ENCODE assay signal across 8 cellular contexts in the genomic region with DNA sequence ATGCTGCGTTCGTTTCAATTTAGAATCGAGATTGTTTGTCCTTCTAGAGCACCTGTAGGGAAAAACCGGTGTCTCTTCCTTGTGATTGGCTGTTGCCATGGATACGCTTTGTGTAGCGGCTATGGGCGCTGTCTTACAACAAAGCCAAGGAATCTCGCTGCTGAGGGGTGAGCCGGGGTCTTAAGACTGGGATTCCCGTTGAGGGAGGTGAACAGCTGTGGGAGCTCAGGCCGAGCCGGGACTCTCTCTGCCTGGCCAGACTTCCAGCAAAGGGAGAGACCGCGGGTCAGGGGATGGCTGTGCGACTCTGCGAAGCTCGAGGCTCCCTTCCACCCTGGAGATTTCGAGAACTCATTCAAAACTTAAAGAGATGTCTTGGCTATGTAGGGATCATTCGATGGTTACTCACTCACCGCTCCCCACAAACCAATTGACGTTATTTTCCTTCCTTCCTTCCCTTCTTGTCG. TPM values are rescaled to one million over a fixed set of nuclear protein-coding genes. Genes with fewer than 3 reads are reported as not detected.
DNase-seq lines count a peak whose midpoint lies in the region; ATAC-seq and TF ChIP-seq lines count a peak whose summit lies in the region.

A gene with protein sequence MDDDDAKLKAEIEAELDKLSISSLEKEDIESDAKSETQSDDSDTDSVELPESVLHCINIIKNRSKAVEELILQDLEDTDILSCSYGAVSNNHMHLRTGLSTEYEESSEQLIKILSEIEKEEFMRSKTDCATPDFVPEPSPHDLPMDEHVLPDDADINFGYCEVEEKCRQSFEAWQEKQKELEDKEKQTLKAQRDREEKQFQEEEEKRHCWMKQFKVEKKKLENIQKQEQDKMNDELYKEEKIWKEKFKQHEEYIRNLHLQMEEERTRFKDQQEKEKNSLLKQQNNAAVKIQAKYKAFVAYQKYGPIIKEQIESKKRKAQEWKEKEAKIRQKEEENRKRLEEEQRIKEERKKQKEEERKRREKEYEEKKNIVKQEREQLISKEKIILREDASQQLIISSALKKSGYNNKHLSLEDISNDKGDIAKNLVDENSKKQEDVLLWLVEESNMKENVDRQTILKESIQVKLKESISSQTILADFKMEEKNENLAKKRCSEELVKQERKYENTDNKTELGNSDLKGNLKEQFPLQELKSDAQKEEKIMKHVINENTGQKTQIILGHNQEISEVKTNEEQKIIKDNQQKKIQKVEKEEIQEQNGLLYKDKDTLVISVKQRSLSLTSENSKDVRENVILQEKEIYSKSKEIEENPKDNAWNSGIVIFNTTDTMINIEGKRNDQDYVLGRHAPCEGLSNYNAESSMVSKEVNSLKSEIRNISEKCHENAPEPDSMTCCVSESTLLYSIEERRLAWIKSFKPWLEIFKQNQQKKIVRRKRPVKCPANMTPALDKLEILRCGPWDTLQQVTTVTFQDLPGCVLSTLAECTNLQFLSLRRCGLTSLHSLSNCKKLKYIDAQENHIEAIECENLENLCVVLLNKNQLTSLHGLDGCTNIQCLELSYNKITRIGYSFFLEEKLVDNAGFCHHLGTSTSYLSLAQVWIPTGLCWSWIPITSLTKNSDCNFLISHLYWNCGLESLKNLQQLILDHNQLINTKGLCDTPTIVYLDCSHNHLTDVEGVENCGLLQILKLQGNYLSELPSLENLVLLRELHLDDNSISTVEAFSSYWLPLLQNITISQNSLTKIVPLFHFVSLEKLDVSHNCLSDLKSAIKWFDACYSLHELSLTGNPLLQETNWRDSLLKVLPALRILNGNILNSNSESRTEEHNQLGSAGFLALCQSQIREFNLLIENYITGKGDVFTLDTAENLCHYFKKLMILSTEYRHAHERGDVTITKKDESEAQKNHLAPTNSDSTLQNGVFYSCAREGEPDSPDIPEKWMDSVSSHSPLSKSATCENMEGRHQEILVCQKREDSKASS (N-terminal part only) (plus strand): TSS at position 111 of the 467 bp plus-strand sequence. CDS start 1,826 bp downstream, outside the sequence.
A gene (minus strand): TSS at position 37 of the 467 bp plus-strand sequence. CDS start 6,331 bp downstream, outside the sequence.

- H3K27me3 Mint-ChIP-seq in Caco-2 (ENCODE audit: insufficient read depth, unreplicated experiment): peaks cover 3% of the 10 kb centered on the region
- peaks cover 12% of the 10 kb centered on the region for H3K27me3 Mint-ChIP-seq in activated naive CD8-positive, alpha-beta T cell treated with anti-CD3 and anti-CD28 coated beads for 36 hours

- H3K9me3 ChIP-seq in Caco-2: no peaks in the 10 kb centered on the region

- DNase-seq in Caco-2 (peak; percentile 71 to 75), NCI-H748 treated with DMSO at 0.1 percent for 48 hours (lab: John Stamatoyannopoulos, UW) (peak; percentile 93), Right ventricle myocardium inferior (ENCODE audit: missing footprints) (peak; percentile 56), occipital lobe (lab: John Stamatoyannopoulos, UW) (peak; percentile 72)
- DNase-seq in activated naive CD8-positive, alpha-beta T cell treated with anti-CD3 and anti-CD28 coated beads for 36 hours: peak; percentile 28
- DNase-seq in activated effector memory CD4-positive, alpha-beta T cell treated with anti-CD3 and anti-CD28 coated beads, Interleukin-2, amount 50 U/mL, for 16 hours: no peak

- ATAC-seq in GM19463 (IDR thresholded peaks at IDR 0.05; ENCODE audit: unreplicated experiment): peak; percentile 95
- ATAC-seq in HG03469 (IDR thresholded peaks at IDR 0.05; ENCODE audit: unreplicated experiment): peak; percentile 99
- ATAC-seq in Right ventricle myocardium inferior: peak; percentile 83

- no peak for TF ChIP-seq CTCF in Caco-2 (IDR thresholded peaks at IDR 0.05; ENCODE audit: insufficient read depth in 1 of 2, low read depth in 1 of 2, low read length in 1 of 2, severe bottlenecking in 1 of 2, unreplicated experiment in 1 of 2)

- H3K4me3 ChIP-seq in Caco-2 (ENCODE audit: low read depth, low read length): peak within 1 kb of the TSS; percentile 36

- POLR2A ChIA-PET in Caco-2 (lab: Charles Lee): no interaction called here

- H3K27ac Mint-ChIP-seq in Caco-2 (ENCODE audit: unreplicated experiment): peak within 1 kb of the TSS; percentile 71
- H3K27ac Mint-ChIP-seq in activated naive CD8-positive, alpha-beta T cell treated with anti-CD3 and anti-CD28 coated beads for 36 hours: no peak within 1 kb of the TSS

- peak within 1 kb of the TSS; percentile 77 for H3K4me3 Mint-ChIP-seq in Caco-2 (ENCODE audit: unreplicated experiment)
- peak within 1 kb of the TSS; percentile 80 for H3K4me3 Mint-ChIP-seq in activated naive CD8-positive, alpha-beta T cell treated with anti-CD3 and anti-CD28 coated beads for 36 hours

- no peaks in the 10 kb centered on the region for H3K27me3 ChIP-seq in Caco-2 (replicated peaks; ENCODE audit: control insufficient read depth, insufficient read depth, low read length)

- BruUV-seq in Caco-2 (replicated peaks; lab: Mats Ljungman, UMichigan): no TSS peak

- intact Hi-C loops in Caco-2 (cut with micrococcal nuclease; ENCODE audit: unreplicated experiment): no loop called here
- intact Hi-C loops in Right ventricle myocardium inferior (cut with DNase I): no loop called here

- no peaks in the 10 kb centered on the region for H3K36me3 Mint-ChIP-seq in Caco-2 (ENCODE audit: insufficient read depth, unreplicated experiment)
- H3K36me3 Mint-ChIP-seq in activated naive CD8-positive, alpha-beta T cell treated with anti-CD3 and anti-CD28 coated beads for 36 hours: no peaks in the 10 kb centered on the region

- CTCF ChIA-PET in Caco-2 (lab: Charles Lee): no interaction called here

- H3K4me1 Mint-ChIP-seq in Caco-2 (ENCODE audit: low read depth, unreplicated experiment): no peaks in the 10 kb centered on the region
- peaks cover 4% of the 10 kb centered on the region for H3K4me1 Mint-ChIP-seq in activated naive CD8-positive, alpha-beta T cell treated with anti-CD3 and anti-CD28 coated beads for 36 hours

- no peaks in the 10 kb centered on the region for H3K4me1 ChIP-seq in Caco-2

- H3K9me3 Mint-ChIP-seq in Caco-2 (ENCODE audit: unreplicated experiment): no peaks in the 10 kb centered on the region
- H3K9me3 Mint-ChIP-seq in activated naive CD8-positive, alpha-beta T cell treated with anti-CD3 and anti-CD28 coated beads for 36 hours: no peaks in the 10 kb centered on the region

- H3K36me3 ChIP-seq in Caco-2 (ENCODE audit: control insufficient read depth, insufficient read depth, low read length): no peaks in the 10 kb centered on the region

RNA-seq across cellular contexts. Expression of the first gene that starts in this region (rescaled TPM):
- total RNA-seq in Caco-2 (2022) (not detected in 2 replicates), Right ventricle myocardium inferior (0.08 TPM), occipital lobe (7.0 TPM)
- total RNA-seq in activated naive CD8-positive, alpha-beta T cell treated with anti-CD3 and anti-CD28 coated beads for 36 hours: not detected

RNA-seq across cellular contexts. Expression of the second gene that starts in this region (rescaled TPM):
- total RNA-seq in Caco-2 (2022): not detected in 2 replicates
- total RNA-seq in activated naive CD8-positive, alpha-beta T cell treated with anti-CD3 and anti-CD28 coated beads for 36 hours: not detected
- total RNA-seq in Right ventricle myocardium inferior: 0.49 TPM
- total RNA-seq in occipital lobe: 0.16 TPM

Comparison
In these comparisons a context has a peak if more than half of its experiments do, and no peak if none do; other contexts are left out.
1. Peak in DNase-seq and H3K4me3 ChIP-seq in Caco-2; RNA of the genes that start here not detected or under 1 TPM.
2. Peak in DNase-seq in activated naive CD8-positive, alpha-beta T cell treated with anti-CD3 and anti-CD28 coated beads for 36 hours; RNA of the genes that start here not detected or under 1 TPM.
3. Peak in DNase-seq and ATAC-seq in Right ventricle myocardium inferior; RNA of the genes that start here not detected or under 1 TPM.